In the genomic region with DNA sequence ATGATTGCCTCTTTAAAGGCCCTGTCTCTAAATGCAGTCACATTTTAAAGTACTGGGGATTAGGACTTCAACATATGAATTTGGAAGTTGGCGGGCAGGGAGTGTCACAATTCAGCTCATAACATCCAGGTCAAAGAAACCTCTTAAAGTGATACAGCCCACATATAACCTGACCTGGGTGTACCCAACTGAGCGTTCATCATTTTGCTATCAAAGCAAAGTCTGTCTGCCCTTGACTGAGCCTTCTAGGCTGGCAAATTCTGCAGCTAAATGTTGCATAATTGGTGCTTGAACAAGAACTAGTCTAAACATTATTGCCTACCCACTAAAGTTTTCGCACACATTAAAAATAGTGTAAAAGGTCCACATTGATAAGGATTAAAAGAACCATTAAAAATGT, we compare ENCODE assay signal across 26 cellular contexts.
"Had no signal": no experiment of that assay in that cellular context is flagged by ENCODE, and none has a peak within 500 bp of the region (broad histone marks: within the 10 kb centered on the region; RNA-seq: fewer than 3 reads in every experiment).

No MANE protein-coding gene starts in this region.

- H3K9me3 ChIP-seq: left lung, lower lobe of right lung, right atrium auricular region, right lobe of liver, testis, upper lobe of right lung had no signal

- H3K27ac Mint-ChIP-seq: naive B cell; natural killer cell; stimulated activated naive B cell treated with anti-CD40 and anti-IgM and Interleukin-4, amounts not matched to agents 10 μg/mL and 1 μg/mL and 100 μg/mL, for 72 hours had no signal

- H3K4me3 Mint-ChIP-seq: mesothelial cell of epicardium; naive B cell; natural killer cell; nephron progenitor cell; stimulated activated naive B cell treated with anti-CD40 and anti-IgM and Interleukin-4, amounts not matched to agents 10 μg/mL and 1 μg/mL and 100 μg/mL, for 72 hours had no signal

- H3K4me3 ChIP-seq: heart right ventricle, left lung, lower lobe of right lung, right atrium auricular region, right lobe of liver, stomach, testis, tibial artery, upper lobe of right lung had no signal

- H3K27me3 ChIP-seq: heart right ventricle, left lung, right atrium auricular region, right lobe of liver, stomach, testis, tibial artery, upper lobe of right lung had no signal

- H3K36me3 Mint-ChIP-seq: natural killer cell had no signal

- DNase-seq: heart right ventricle; hippocampal formation; left cardiac atrium; left lung; lower lobe of right lung; naive B cell; natural killer cell; nephron progenitor cell; occipital lobe; right lobe of liver; stimulated activated CD4-positive, alpha-beta T cell treated with anti-CD3 and anti-CD28 coated beads, Interleukin-12 subunit alpha, Interleukin-12 subunit beta, amount 100 ng/mL, for 4 hours; stimulated activated CD4-positive, alpha-beta T cell treated with anti-CD3 and anti-CD28 coated beads, Interleukin-15, amount 100 ng/mL, for 24 hours; stimulated activated CD4-positive, alpha-beta T cell treated with anti-CD3 and anti-CD28 coated beads, Interleukin-2, amount 100 ng/mL, for 24 hours; stimulated activated CD4-positive, alpha-beta T cell treated with anti-CD3 and anti-CD28 coated beads, Interleukin-4, amount 100 ng/mL, for 1 hour; stimulated activated naive B cell treated with anti-CD40 and anti-IgM and Interleukin-4, amounts not matched to agents 10 μg/mL and 1 μg/mL and 100 μg/mL, for 72 hours; stimulated activated naive CD8-positive, alpha-beta T cell treated with anti-CD3 and anti-CD28 coated beads, Interleukin-15, Interleukin-2, amounts not matched to agents 100 U/mL and 50 U/mL, for 24 hours; stomach; testis; tibial artery; trophoblast cell; upper lobe of right lung had no signal

- FAIRE-seq: urothelium cell line had no signal

- H3K27ac ChIP-seq: lower lobe of right lung, parathyroid adenoma, right atrium auricular region, stomach, testis, tibial artery, upper lobe of right lung had no signal

- H3K36me3 ChIP-seq: right atrium auricular region, right lobe of liver, upper lobe of right lung had no signal

- H3K27me3 Mint-ChIP-seq: progenitor cell of endocrine pancreas; stimulated activated naive B cell treated with anti-CD40 and anti-IgM and Interleukin-4, amounts not matched to agents 10 μg/mL and 1 μg/mL and 100 μg/mL, for 72 hours had no signal

- ATAC-seq: heart right ventricle; left cardiac atrium; left lung; lower lobe of right lung; natural killer cell; stimulated activated naive B cell treated with anti-CD40 and anti-IgM and Interleukin-4, amounts not matched to agents 10 μg/mL and 1 μg/mL and 100 μg/mL, for 72 hours; stimulated activated naive CD8-positive, alpha-beta T cell treated with anti-CD3 and anti-CD28 coated beads, Interleukin-15, Interleukin-2, amounts not matched to agents 100 U/mL and 50 U/mL, for 24 hours; upper lobe of right lung had no signal

- H2AFZ ChIP-seq: parathyroid adenoma had no signal

- H3K9ac ChIP-seq: parathyroid adenoma had no signal

- H3K9me3 Mint-ChIP-seq: natural killer cell had no signal
